ENCODE assay signal across 20 cellular contexts in genomic region chr11:1461806-1462455, GRCh38.
"Had no signal": no experiment of that assay in that cellular context is flagged by ENCODE, and none has a peak within 500 bp of the region (broad histone marks: within the 10 kb centered on the region; RNA-seq: fewer than 3 reads in every experiment).

No MANE protein-coding gene starts in this region.

- H3K27me3 ChIP-seq: adrenal gland, cardiac muscle cell, heart right ventricle, upper lobe of right lung had no signal

- H3K36me3 ChIP-seq: adrenal gland, cardiac muscle cell, upper lobe of right lung had no signal

- H3K4me3 ChIP-seq: adrenal gland, cardiac muscle cell, heart right ventricle, mucosa of descending colon, upper lobe of right lung had no signal

- H3K9me3 ChIP-seq: adrenal gland, mucosa of descending colon, upper lobe of right lung had no signal

- H3K27ac ChIP-seq: cardiac muscle cell, upper lobe of right lung had no signal

- DNase-seq: activated CD4-positive, alpha-beta T cell treated with anti-CD3 and anti-CD28 coated beads for 36 hours; activated CD4-positive, alpha-beta T cell treated with anti-CD3 and anti-CD28 coated beads, Interleukin-2, amount 50 U/mL, for 48 hours; activated gamma-delta T cell treated with Interleukin-2 at 50 U/mL for 16 hours; activated T-cell treated with anti-CD3 and anti-CD28 coated beads for 4 hours; adrenal gland; erythroblast; heart right ventricle; immature natural killer cell; kidney glomerular epithelial cell; left ventricle myocardium superior; mucosa of descending colon; naive thymus-derived CD4-positive, alpha-beta T cell; retina; stimulated activated naive CD4-positive, alpha-beta T cell; T-cell; upper lobe of right lung had no signal

- ATAC-seq: activated CD4-positive, alpha-beta T cell treated with anti-CD3 and anti-CD28 coated beads for 36 hours; activated naive CD4-positive, alpha-beta T cell treated with anti-CD3 and anti-CD28 coated beads, Interleukin-2, amount 50 U/mL, for 72 hours; heart right ventricle; left ventricle myocardium superior; naive thymus-derived CD4-positive, alpha-beta T cell; SK-N-SH treated with all-trans-retinoic acid at 6 μM for 48 hours; T-cell; upper lobe of right lung; WTC11 had no signal
